Comparison of ENCODE assay signal across 23 cellular contexts in genomic region chr2:155384555-155385123, GRCh38.
"Had no signal": no experiment of that assay in that cellular context is flagged by ENCODE, and none has a peak within 500 bp of the region (broad histone marks: within the 10 kb centered on the region; RNA-seq: fewer than 3 reads in every experiment).

No MANE protein-coding gene starts in this region.

- H3K4me3 ChIP-seq: adrenal gland, ascending aorta, coronary artery, dorsolateral prefrontal cortex, gastrocnemius medialis, heart left ventricle had no signal

- H3K4me1 ChIP-seq: adrenal gland, ascending aorta, gastrocnemius medialis, heart left ventricle had no signal

- H3K27ac ChIP-seq: adrenal gland, ascending aorta, coronary artery, dorsolateral prefrontal cortex, gastrocnemius medialis, heart left ventricle had no signal

- ATAC-seq: activated naive CD8-positive, alpha-beta T cell treated with anti-CD3 and anti-CD28 coated beads, Interleukin-2, amount 50 U/mL, for 24 hours; esophagus mucosa; gastrocnemius medialis; heart left ventricle had no signal

- DNase-seq: activated CD4-positive, alpha-beta memory T cell treated with anti-CD3 and anti-CD28 coated beads, Interleukin-2, amount 10 ng/mL, durations not matched to agents 7 days and 5 days; activated CD4-positive, alpha-beta T cell treated with anti-CD3 and anti-CD28 coated beads, Interleukin-2, amount 10 ng/mL, durations not matched to agents 24 days and 14 days; activated CD4-positive, alpha-beta T cell treated with anti-CD3 and anti-CD28 coated beads, Interleukin-2, amount 50 U/mL, for 4 hours; activated CD4-positive, CD25-positive, alpha-beta regulatory T cell; activated CD8-positive, alpha-beta memory T cell treated with anti-CD3 and anti-CD28 coated beads, Interleukin-2, amount 50 U/mL, for 48 hours; activated gamma-delta T cell; activated naive CD4-positive, alpha-beta T cell; activated naive CD8-positive, alpha-beta T cell treated with anti-CD3 and anti-CD28 coated beads for 36 hours; activated naive CD8-positive, alpha-beta T cell treated with anti-CD3 and anti-CD28 coated beads, Interleukin-2, amount 50 U/mL, for 24 hours; activated T-cell treated with anti-CD3 and anti-CD28 coated beads for 4 hours; activated T-cell treated with anti-CD3 and anti-CD28 coated beads, Interleukin-2, amount 50 U/mL, for 48 hours; adrenal gland; amygdala; dorsolateral prefrontal cortex; effector memory CD4-positive, alpha-beta T cell; endodermal cell; foreskin fibroblast; gastrocnemius medialis; glutamatergic neuron; heart left ventricle had no signal

- H3K27me3 ChIP-seq: adrenal gland, ascending aorta, dorsolateral prefrontal cortex, gastrocnemius medialis, heart left ventricle had no signal

- H3K36me3 ChIP-seq: adrenal gland, ascending aorta, gastrocnemius medialis, heart left ventricle had no signal
